In genomic region chr5:74054139-74054538, GRCh38 we compare ENCODE assay signal across 15 cellular contexts.
"Had no signal": no experiment of that assay in that cellular context is flagged by ENCODE, and none has a peak within 500 bp of the region (broad histone marks: within the 10 kb centered on the region; RNA-seq: fewer than 3 reads in every experiment).

No MANE protein-coding gene starts in this region.

- H3K4me2 ChIP-seq: hepatocyte had no signal

- H3K4me3 ChIP-seq: gastroesophageal sphincter, hepatocyte, ovary, testis had no signal

- DNase-seq: activated CD4-positive, alpha-beta memory T cell treated with anti-CD3 and anti-CD28 coated beads for 36 hours; activated gamma-delta T cell treated with Interleukin-2 at 50 U/mL for 16 hours; activated naive CD8-positive, alpha-beta T cell treated with anti-CD3 and anti-CD28 coated beads for 36 hours; activated T-cell treated with anti-CD3 and anti-CD28 coated beads, Interleukin-2, amount 50 U/mL, for 72 hours; cerebellar nuclear complex; effector memory CD8-positive, alpha-beta T cell; left ventricle myocardium superior; mesenchymal stem cell; nephron progenitor cell; ovary; stimulated activated CD4-positive, alpha-beta T cell treated with anti-CD3 and anti-CD28 coated beads, Interleukin-4, amount 100 ng/mL, for 24 hours; stimulated activated naive CD8-positive, alpha-beta T cell treated with anti-CD3 and anti-CD28 coated beads, Interleukin-15, amount 100 ng/mL, for 72 hours; testis had no signal

- H3K4me1 ChIP-seq: gastroesophageal sphincter had no signal

- H3K36me3 ChIP-seq: gastroesophageal sphincter, ovary had no signal

- H3K79me2 ChIP-seq: hepatocyte had no signal

- H3K9me3 ChIP-seq: gastroesophageal sphincter, ovary, testis had no signal

- H2AFZ ChIP-seq: hepatocyte had no signal

- ATAC-seq: activated T-cell treated with anti-CD3 and anti-CD28 coated beads, Interleukin-2, amount 50 U/mL, for 72 hours; effector memory CD8-positive, alpha-beta T cell; gastroesophageal sphincter; left ventricle myocardium superior; stimulated activated naive CD8-positive, alpha-beta T cell treated with anti-CD3 and anti-CD28 coated beads, Interleukin-15, amount 100 ng/mL, for 72 hours had no signal

- H3K27ac ChIP-seq: gastroesophageal sphincter, hepatocyte had no signal

- H3K27me3 ChIP-seq: gastroesophageal sphincter, hepatocyte, ovary, testis had no signal
